20 cellular contexts compared by ENCODE assay signal in the genomic region with DNA sequence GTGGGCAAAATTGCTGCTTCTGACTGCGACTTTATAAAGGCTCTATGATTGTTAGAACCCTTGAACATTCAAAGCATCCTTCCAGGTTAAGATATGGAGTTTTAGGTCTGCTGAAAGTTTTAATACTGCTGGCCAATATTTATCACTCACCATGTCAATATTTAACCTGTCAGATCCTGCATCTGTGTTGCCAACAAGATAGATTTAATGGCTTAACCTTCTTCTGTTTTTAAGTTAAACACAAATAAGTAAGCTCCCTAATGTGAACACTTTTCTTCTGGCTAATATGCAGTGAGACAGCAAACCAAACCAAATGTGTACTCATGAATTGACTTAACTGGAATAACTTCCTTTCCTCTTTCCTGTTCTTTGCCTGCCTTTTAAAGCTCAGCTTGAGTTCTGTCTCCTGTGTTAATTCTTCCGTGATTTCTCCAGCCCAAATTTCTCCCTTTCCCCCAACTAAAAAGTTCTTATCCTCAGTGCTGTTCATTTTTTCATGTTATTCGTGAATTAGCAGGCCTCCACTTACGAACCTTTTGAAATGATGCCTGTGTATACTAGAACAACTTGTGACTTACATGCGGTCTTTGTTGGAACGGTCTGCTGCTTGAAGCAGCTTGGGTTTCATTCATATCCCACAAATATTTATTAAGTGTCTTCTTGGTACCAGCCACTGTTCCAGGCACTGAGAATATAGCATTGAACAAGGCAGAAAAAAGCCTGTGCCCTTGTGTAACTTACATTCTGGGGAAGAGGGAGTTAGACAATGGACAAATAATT. TPM values are rescaled to one million over a fixed set of nuclear protein-coding genes. Genes with fewer than 3 reads are reported as not detected.
DNase-seq lines count a peak whose midpoint lies in the region; ATAC-seq and TF ChIP-seq lines count a peak whose summit lies in the region.
"Had no signal": no experiment of that assay in that cellular context is flagged by ENCODE, and none has a peak within 500 bp of the region (broad histone marks: within the 10 kb centered on the region; RNA-seq: fewer than 3 reads in every experiment).

No MANE protein-coding gene starts in this region.

- H3K9me3 Mint-ChIP-seq in CD4-positive, CD25-positive, alpha-beta regulatory T cell = peaks cover 0 to 1% (median 0%) of the 10 kb centered on the region in 7 donors
- peaks cover 0 to 2% (median 0%) of the 10 kb centered on the region in 7 donors for H3K9me3 Mint-ChIP-seq in CD14-positive monocyte
- H3K9me3 Mint-ChIP-seq: activated CD4-positive, alpha-beta memory T cell treated with anti-CD3 and anti-CD28 coated beads for 36 hours; H9; neural progenitor cell; stimulated activated naive CD8-positive, alpha-beta T cell treated with anti-CD3 and anti-CD28 coated beads, Interleukin-15, amount 100 ng/mL, for 72 hours had no signal

- peaks cover 22% of the 10 kb centered on the region for H3K36me3 Mint-ChIP-seq in CD4-positive, CD25-positive, alpha-beta regulatory T cell
- peaks cover 10 to 12% of the 10 kb centered on the region in 2 donors for H3K36me3 Mint-ChIP-seq in CD14-positive monocyte

- TF ChIP-seq CTCF in left lung (IDR thresholded peaks at IDR 0.05) = no peak
- no peak for TF ChIP-seq CTCF in prostate gland (IDR thresholded peaks at IDR 0.05)
- TF ChIP-seq CTCF in CD14-positive monocyte (IDR thresholded peaks at IDR 0.05) = no peak

- no peak overlapping the region for H3K27ac ChIP-seq in CD4-positive, CD25-positive, alpha-beta regulatory T cell (ENCODE audit: insufficient read depth, low read length, poor library complexity, severe bottlenecking)
- H3K27ac ChIP-seq in SK-N-MC (peak overlapping the region; percentile 58), left lung (peak overlapping the region; percentile 28 to 45), prostate gland (no peak overlapping the region)
- H3K27ac ChIP-seq: foreskin keratinocyte, neural progenitor cell had no signal

- peaks cover 60% of the 10 kb centered on the region for H3K4me1 ChIP-seq in CD4-positive, CD25-positive, alpha-beta regulatory T cell (ENCODE audit: control insufficient read depth, insufficient read depth, low read length, poor library complexity, severe bottlenecking)
- H3K4me1 ChIP-seq in left lung (peaks cover 14% of the 10 kb centered on the region in 2 donors), prostate gland (replicated peaks) (peaks cover 6% of the 10 kb centered on the region)

- intact Hi-C loops in left lung (cut with DNase I) = no loop called here
- intact Hi-C loops in prostate gland (cut with DNase I) = no loop called here
- intact Hi-C loops in head of caudate nucleus (cut with DNase I) = no loop called here
- intact Hi-C loops in CD14-positive monocyte (cut with micrococcal nuclease) = no loop called here

- no peaks in the 10 kb centered on the region for H3K36me3 ChIP-seq in CD4-positive, CD25-positive, alpha-beta regulatory T cell (ENCODE audit: control insufficient read depth, insufficient read depth, low read length)
- H3K36me3 ChIP-seq in SK-N-MC (ENCODE audit: insufficient read depth, low read length) (no peaks in the 10 kb centered on the region; the same call in 1 of the 2 replicates), left lung (no peaks in the 10 kb centered on the region), prostate gland (no peaks in the 10 kb centered on the region)
- H3K36me3 ChIP-seq: neural progenitor cell, Peyer's patch had no signal

- H3K4me3 Mint-ChIP-seq in CD4-positive, CD25-positive, alpha-beta regulatory T cell = peak overlapping the region in 2 of 4 donors; percentile 31 to 38
- no peak overlapping the region for H3K4me3 Mint-ChIP-seq in CD14-positive monocyte
- H3K4me3 Mint-ChIP-seq: activated CD4-positive, alpha-beta memory T cell treated with anti-CD3 and anti-CD28 coated beads for 36 hours; H9; neural progenitor cell had no signal

- H3K4me3 ChIP-seq in CD4-positive, CD25-positive, alpha-beta regulatory T cell (ENCODE audit: low read depth, low read length) = no peak overlapping the region
- H3K4me3 ChIP-seq in SK-N-MC (peak overlapping the region; percentile 12; the same call in 1 of the 2 replicates), left lung (no peak overlapping the region), prostate gland (no peak overlapping the region)
- H3K4me3 ChIP-seq: lung, neural progenitor cell, Peyer's patch had no signal

- no peaks in the 10 kb centered on the region for H3K9me3 ChIP-seq in CD4-positive, CD25-positive, alpha-beta regulatory T cell (ENCODE audit: control insufficient read depth in 2 of 2, low read length in 2 of 2)
- H3K9me3 ChIP-seq in SK-N-MC (ENCODE audit: low read depth, low read length) (no peaks in the 10 kb centered on the region), left lung (no peaks in the 10 kb centered on the region), prostate gland (no peaks in the 10 kb centered on the region)
- H3K9me3 ChIP-seq: Peyer's patch had no signal

- H3K4me1 Mint-ChIP-seq in CD4-positive, CD25-positive, alpha-beta regulatory T cell = peaks cover 50 to 88% (median 70%) of the 10 kb centered on the region in 4 donors
- peaks cover 26% of the 10 kb centered on the region for H3K4me1 Mint-ChIP-seq in CD14-positive monocyte

- peak overlapping the region in 2 of 3 donors; percentile 16 to 31 for H3K27ac Mint-ChIP-seq in CD4-positive, CD25-positive, alpha-beta regulatory T cell
- no peak overlapping the region for H3K27ac Mint-ChIP-seq in CD14-positive monocyte
- H3K27ac Mint-ChIP-seq: activated CD4-positive, alpha-beta memory T cell treated with anti-CD3 and anti-CD28 coated beads for 36 hours; neural progenitor cell had no signal

- no peaks in the 10 kb centered on the region for H3K27me3 Mint-ChIP-seq in CD4-positive, CD25-positive, alpha-beta regulatory T cell
- peaks cover 0 to 1% (median 1%) of the 10 kb centered on the region in 3 donors for H3K27me3 Mint-ChIP-seq in CD14-positive monocyte (ENCODE audit: low read depth in 3 of 3)
- H3K27me3 Mint-ChIP-seq: stimulated activated naive CD8-positive, alpha-beta T cell treated with anti-CD3 and anti-CD28 coated beads, Interleukin-15, amount 100 ng/mL, for 72 hours had no signal

- DNase-seq in CD4-positive, CD25-positive, alpha-beta regulatory T cell = no peak
- no peak for DNase-seq in SK-N-MC (ENCODE audit: low read depth, low spot score)
- no peak for DNase-seq in left lung
- peak; percentile 10 for DNase-seq in prostate gland (ENCODE audit: low spot score)
- DNase-seq in head of caudate nucleus = no peak
- DNase-seq in SW480 (ENCODE audit: low spot score) = no peak
- no peak for DNase-seq in CD14-positive monocyte (ENCODE audit: low spot score)
- no peak for DNase-seq in NCI-H2196 (lab: John Stamatoyannopoulos, UW; ENCODE audit: unreplicated experiment)
- DNase-seq: activated CD4-positive, alpha-beta memory T cell treated with anti-CD3 and anti-CD28 coated beads for 36 hours; caudate nucleus; foreskin keratinocyte; GDM1; H9; NCI-H2029 treated with DMSO at 0.1 percent for 48 hours; NCI-H526; Peyer's patch; right cardiac atrium; stimulated activated naive CD8-positive, alpha-beta T cell treated with anti-CD3 and anti-CD28 coated beads, Interleukin-15, amount 100 ng/mL, for 72 hours had no signal

- no peak for TF ChIP-seq POLR2A in prostate gland (IDR thresholded peaks at IDR 0.05)

- 28% methylated on average over 6 of the region's 6 CpGs for WGBS in prostate gland

- no peak for ATAC-seq in CD4-positive, CD25-positive, alpha-beta regulatory T cell (ENCODE audit: low read depth in 2 of 2)
- ATAC-seq in left lung = peak; percentile 23
- ATAC-seq: foreskin keratinocyte; stimulated activated naive CD8-positive, alpha-beta T cell treated with anti-CD3 and anti-CD28 coated beads, Interleukin-15, amount 100 ng/mL, for 72 hours had no signal

- no peak overlapping the region for H3K9ac ChIP-seq in SK-N-MC (ENCODE audit: insufficient read length)
- H3K9ac ChIP-seq: neural progenitor cell had no signal

- no peaks in the 10 kb centered on the region for H3K27me3 ChIP-seq in CD4-positive, CD25-positive, alpha-beta regulatory T cell (ENCODE audit: control insufficient read depth, insufficient read depth, low read length)
- H3K27me3 ChIP-seq in left lung (no peaks in the 10 kb centered on the region), prostate gland (replicated peaks; ENCODE audit: insufficient read depth) (no peaks in the 10 kb centered on the region)
- H3K27me3 ChIP-seq: foreskin keratinocyte, neural progenitor cell, Peyer's patch had no signal

RNA-seq across cellular contexts. Expression of a gene that starts 9.1 kb away (rescaled TPM):
- total RNA-seq in CD4-positive, CD25-positive, alpha-beta regulatory T cell = 10.4 TPM
- polyA plus RNA-seq in CD4-positive, CD25-positive, alpha-beta regulatory T cell = 1 to 10 TPM; 3.6 to 6.9 (median 5.5) TPM
- total RNA-seq in left lung = 10 to 100 TPM; 16.0 to 17.0 TPM
- total RNA-seq in prostate gland = 10 to 100 TPM; 20.8 to 26.7 TPM
- polyA plus RNA-seq in CD14-positive monocyte = 1 to 10 TPM; 2.0 to 2.7 TPM

RNA-seq across cellular contexts. Expression of a gene that starts 38.7 kb away (rescaled TPM):
- 0.25 TPM for total RNA-seq in CD4-positive, CD25-positive, alpha-beta regulatory T cell
- polyA plus RNA-seq in CD4-positive, CD25-positive, alpha-beta regulatory T cell = not detected
- total RNA-seq in left lung = under 1 TPM; 0.10 to 0.12 TPM
- total RNA-seq in prostate gland = 1 to 10 TPM in 1 of 2 donors, not detected in 1; 4.9 TPM
- not detected for polyA plus RNA-seq in CD14-positive monocyte
- total RNA-seq: activated CD4-positive, alpha-beta memory T cell treated with anti-CD3 and anti-CD28 coated beads for 36 hours; foreskin keratinocyte; Peyer's patch; right cardiac atrium had no signal
- polyA plus RNA-seq: foreskin keratinocyte, right cardiac atrium had no signal

Comparison
In these comparisons a context has a peak if more than half of its experiments do, and no peak if none do; other contexts are left out.
1. H3K27ac ChIP-seq: peak in SK-N-MC (single experiment) and left lung (2 of 2); none in CD4-positive, CD25-positive, alpha-beta regulatory T cell (single experiment) and prostate gland (0 of 2).
2. H3K27ac Mint-ChIP-seq: peak in CD4-positive, CD25-positive, alpha-beta regulatory T cell (2 of 3); none in CD14-positive monocyte (0 of 7).